In the genomic region with DNA sequence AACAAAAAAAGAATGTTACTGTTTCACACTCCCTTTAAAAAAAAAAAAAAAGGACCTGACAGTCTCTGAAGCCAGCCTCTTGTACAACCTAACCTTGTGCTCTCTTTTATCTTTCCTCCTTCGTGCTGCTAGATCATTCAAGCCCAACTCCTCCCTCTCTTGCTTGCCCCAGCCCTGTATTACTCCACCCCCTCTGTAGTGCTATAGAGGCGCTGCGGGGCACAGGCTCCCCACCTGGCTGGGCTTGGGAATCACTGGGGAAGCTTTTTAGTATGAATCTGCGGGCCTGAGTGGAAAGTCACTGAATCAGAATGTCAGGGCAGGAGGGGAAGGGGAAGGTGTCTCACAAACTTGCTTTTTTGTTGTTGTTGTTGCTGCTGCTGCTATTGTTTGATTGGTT, we compare ENCODE assay signal across 14 cellular contexts.
DNase-seq lines count a peak whose midpoint lies in the region; ATAC-seq, FAIRE-seq and TF ChIP-seq lines count a peak whose summit lies in the region.
"Had no signal": no experiment of that assay in that cellular context is flagged by ENCODE, and none has a peak within 500 bp of the region (broad histone marks: within the 10 kb centered on the region; RNA-seq: fewer than 3 reads in every experiment).

No MANE protein-coding gene starts in this region.

- H3K4me1 ChIP-seq in ES-I3 (ENCODE audit: insufficient read depth, low read length) (peaks cover 18% of the 10 kb centered on the region), K562 (replicated peaks in 1 of 2; ENCODE audit: control insufficient read depth in 2 of 2, insufficient read depth in 2 of 2, low read length in 2 of 2) (no peaks in the 10 kb centered on the region)
- H3K4me1 ChIP-seq: body of pancreas had no signal

- no peaks in the 10 kb centered on the region for H3K36me3 ChIP-seq in ES-I3 (ENCODE audit: insufficient read depth, low read length)
- H3K36me3 ChIP-seq in K562 (ENCODE audit: control insufficient read depth, insufficient read depth, low read length) = no peaks in the 10 kb centered on the region

- peak overlapping the region; percentile 35 for H3K9ac ChIP-seq in ES-I3 (ENCODE audit: low read depth, low read length)
- no peak overlapping the region for H3K9ac ChIP-seq in K562 (ENCODE audit: insufficient read depth in 1 of 2, low read depth in 2 of 2, low read length in 2 of 2)

- H3K9me3 Mint-ChIP-seq in Calu3 (ENCODE audit: low read depth, unreplicated experiment) = peaks cover 15% of the 10 kb centered on the region

- no peak for TF ChIP-seq RAD21 in K562 (CRISPR knock-in tag; conservative IDR thresholded peaks at IDR 0.05 in 1 of 2, IDR thresholded peaks at IDR 0.05 in 1 of 2)

- POLR2A ChIA-PET in K562 (lab: Yijun Ruan, JAX) = no interaction called here

- H3K79me2 ChIP-seq in K562 (ENCODE audit: control insufficient read depth, insufficient read depth, low read length) = no peaks in the 10 kb centered on the region

- no peaks in the 10 kb centered on the region for H3K9me1 ChIP-seq in K562 (ENCODE audit: control insufficient read depth, insufficient read depth, low read length)

- H3K27me3 ChIP-seq in K562 (ENCODE audit: control insufficient read depth in 2 of 2, insufficient read depth in 2 of 2, low read length in 2 of 2) = no peaks in the 10 kb centered on the region
- H3K27me3 ChIP-seq: body of pancreas had no signal

- TF ChIP-seq POLR2A in K562 (conservative IDR thresholded peaks at IDR 0.05) = no peak

- BruUV-seq in K562 (replicated peaks; lab: Mats Ljungman, UMichigan) (no TSS peak), Calu3 (replicated peaks; lab: Mats Ljungman, UMichigan) (no TSS peak)

- no peak overlapping the region for H2AFZ ChIP-seq in K562 (ENCODE audit: low read depth, low read length)

- no peak for TF ChIP-seq EP300 in K562 (IDR thresholded peaks at IDR 0.05; ENCODE audit: low read length)

- TF ChIP-seq CTCF in K562 (IDR thresholded peaks at IDR 0.05 in 2 of 3, conservative IDR thresholded peaks at IDR 0.05 in 1 of 3; ENCODE audit: insufficient read depth in 2 of 3, low read depth in 1 of 3, low read length in 3 of 3) (no peak), Calu3 (IDR thresholded peaks at IDR 0.05; ENCODE audit: unreplicated experiment) (no peak)

- in situ Hi-C loops in K562 (cut with MboI) = loop anchor here (25.0 kb wide), 1 partner anchor 1188 kb away; no protein-coding TSS in a partner anchor

- CTCF ChIA-PET in K562 (lab: Yijun Ruan, JAX; ENCODE audit: low intra/inter-chr PET ratio) = no interaction called here
- CTCF ChIA-PET in Calu3 (lab: Charles Lee) = no interaction called here

- no peak overlapping the region for H3K27ac ChIP-seq in K562 (ENCODE audit: extremely low read depth, low read depth, low read length)
- H3K27ac ChIP-seq: body of pancreas, HL-60 had no signal

- FAIRE-seq in K562 (lab: Jason Lieb, UNC) = no peak
- FAIRE-seq: kidney had no signal

- 0% methylated on average over 4 of the region's 4 CpGs for WGBS in K562 (ENCODE audit: insufficient coverage, low coverage, missing lambda C conversion rate)

- ATAC-seq in K562 = peak; percentile 78
- ATAC-seq: body of pancreas had no signal

- H3K4me1 Mint-ChIP-seq in Calu3 (ENCODE audit: low read depth, unreplicated experiment) = no peaks in the 10 kb centered on the region

- H3K4me2 ChIP-seq in K562 (ENCODE audit: insufficient read depth, low read length) = no peak overlapping the region

- H3K36me3 Mint-ChIP-seq in Calu3 (ENCODE audit: insufficient read depth, unreplicated experiment) = no peaks in the 10 kb centered on the region

- peaks cover 32% of the 10 kb centered on the region for H3K27me3 Mint-ChIP-seq in Calu3 (ENCODE audit: unreplicated experiment)

- no peak overlapping the region for H3K4me3 ChIP-seq in K562
- H3K4me3 ChIP-seq: body of pancreas had no signal

- intact Hi-C loops in K562 (cut with micrococcal nuclease) (loop anchor here (5.0 to 10.0 kb wide), 2 partner anchors 47 to 1175 kb away; no protein-coding TSS in a partner anchor), Calu3 (cut with micrococcal nuclease; ENCODE audit: unreplicated experiment) (no loop called here)

- H3K27ac Mint-ChIP-seq in Calu3 (ENCODE audit: unreplicated experiment) = no peak overlapping the region

- peaks cover 13% of the 10 kb centered on the region for H3K9me3 ChIP-seq in ES-I3 (ENCODE audit: control insufficient read depth, insufficient read depth, low read length)
- H3K9me3 ChIP-seq in K562 (replicated peaks; ENCODE audit: control insufficient read depth, insufficient read depth, low read depth, low read length) = 0 out of 2 replicates have a peak, but pooled peaks cover 3% of the 10 kb centered on the region

- DNase-seq in NCI-H2107 (lab: John Stamatoyannopoulos, UW) (peak; percentile 30), K562 (ENCODE audit: extremely low read depth in 1 of 4, low spot score in 3 of 4) (peak in 1 of 4 experiments; percentile 6), kidney tubule cell (ENCODE audit: low spot score) (peak; percentile 29), Calu3 (no peak), T-helper 1 cell (no peak), NCI-H128 (lab: John Stamatoyannopoulos, UW; ENCODE audit: unreplicated experiment) (no peak), amygdala (lab: John Stamatoyannopoulos, UW) (no peak)
- DNase-seq: body of pancreas; effector memory CD4-positive, alpha-beta T cell; foreskin fibroblast; kidney; NCI-H2081 treated with DMSO at 0.1 percent for 48 hours had no signal

- H4K20me1 ChIP-seq in K562 (replicated peaks; ENCODE audit: control insufficient read depth, insufficient read depth, low read length) = no peaks in the 10 kb centered on the region

- H3K4me3 Mint-ChIP-seq in Calu3 (ENCODE audit: low read depth, unreplicated experiment) = no peak overlapping the region

TF ChIP-seq in K562, 482 proteins besides CTCF, POLR2A, EP300 and RAD21 (continues in another document):
- TF ChIP-seq ZNF77 (CRISPR knock-in tag; IDR thresholded peaks at IDR 0.05) (no peak), HDAC1 (IDR thresholded peaks at IDR 0.05) (no peak), RFX5 (IDR thresholded peaks at IDR 0.05; ENCODE audit: low read depth, low read length) (no peak), SNIP1 (IDR thresholded peaks at IDR 0.05; ENCODE audit: low read depth) (no peak), MTF1 (CRISPR knock-in tag; IDR thresholded peaks at IDR 0.05; ENCODE audit: borderline replicate concordance) (no peak), MYNN (IDR thresholded peaks at IDR 0.05) (no peak), MYNN (CRISPR knock-in tag; IDR thresholded peaks at IDR 0.05) (no peak), RBM34 (IDR thresholded peaks at IDR 0.05; ENCODE audit: borderline replicate concordance, insufficient read depth, low read length) (no peak), CAMTA2 (CRISPR knock-in tag; conservative IDR thresholded peaks at IDR 0.05) (no peak), SMARCB1 (IDR thresholded peaks at IDR 0.05; ENCODE audit: insufficient read length, low read depth) (no peak), SMAD2 (IDR thresholded peaks at IDR 0.05; ENCODE audit: low read depth, low read length) (no peak)
- TF ChIP-seq, protein P1, sequence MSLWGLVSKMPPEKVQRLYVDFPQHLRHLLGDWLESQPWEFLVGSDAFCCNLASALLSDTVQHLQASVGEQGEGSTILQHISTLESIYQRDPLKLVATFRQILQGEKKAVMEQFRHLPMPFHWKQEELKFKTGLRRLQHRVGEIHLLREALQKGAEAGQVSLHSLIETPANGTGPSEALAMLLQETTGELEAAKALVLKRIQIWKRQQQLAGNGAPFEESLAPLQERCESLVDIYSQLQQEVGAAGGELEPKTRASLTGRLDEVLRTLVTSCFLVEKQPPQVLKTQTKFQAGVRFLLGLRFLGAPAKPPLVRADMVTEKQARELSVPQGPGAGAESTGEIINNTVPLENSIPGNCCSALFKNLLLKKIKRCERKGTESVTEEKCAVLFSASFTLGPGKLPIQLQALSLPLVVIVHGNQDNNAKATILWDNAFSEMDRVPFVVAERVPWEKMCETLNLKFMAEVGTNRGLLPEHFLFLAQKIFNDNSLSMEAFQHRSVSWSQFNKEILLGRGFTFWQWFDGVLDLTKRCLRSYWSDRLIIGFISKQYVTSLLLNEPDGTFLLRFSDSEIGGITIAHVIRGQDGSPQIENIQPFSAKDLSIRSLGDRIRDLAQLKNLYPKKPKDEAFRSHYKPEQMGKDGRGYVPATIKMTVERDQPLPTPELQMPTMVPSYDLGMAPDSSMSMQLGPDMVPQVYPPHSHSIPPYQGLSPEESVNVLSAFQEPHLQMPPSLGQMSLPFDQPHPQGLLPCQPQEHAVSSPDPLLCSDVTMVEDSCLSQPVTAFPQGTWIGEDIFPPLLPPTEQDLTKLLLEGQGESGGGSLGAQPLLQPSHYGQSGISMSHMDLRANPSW (CRISPR knock-in tag; IDR thresholded peaks at IDR 0.05) = no peak
- TF ChIP-seq, protein P2, sequence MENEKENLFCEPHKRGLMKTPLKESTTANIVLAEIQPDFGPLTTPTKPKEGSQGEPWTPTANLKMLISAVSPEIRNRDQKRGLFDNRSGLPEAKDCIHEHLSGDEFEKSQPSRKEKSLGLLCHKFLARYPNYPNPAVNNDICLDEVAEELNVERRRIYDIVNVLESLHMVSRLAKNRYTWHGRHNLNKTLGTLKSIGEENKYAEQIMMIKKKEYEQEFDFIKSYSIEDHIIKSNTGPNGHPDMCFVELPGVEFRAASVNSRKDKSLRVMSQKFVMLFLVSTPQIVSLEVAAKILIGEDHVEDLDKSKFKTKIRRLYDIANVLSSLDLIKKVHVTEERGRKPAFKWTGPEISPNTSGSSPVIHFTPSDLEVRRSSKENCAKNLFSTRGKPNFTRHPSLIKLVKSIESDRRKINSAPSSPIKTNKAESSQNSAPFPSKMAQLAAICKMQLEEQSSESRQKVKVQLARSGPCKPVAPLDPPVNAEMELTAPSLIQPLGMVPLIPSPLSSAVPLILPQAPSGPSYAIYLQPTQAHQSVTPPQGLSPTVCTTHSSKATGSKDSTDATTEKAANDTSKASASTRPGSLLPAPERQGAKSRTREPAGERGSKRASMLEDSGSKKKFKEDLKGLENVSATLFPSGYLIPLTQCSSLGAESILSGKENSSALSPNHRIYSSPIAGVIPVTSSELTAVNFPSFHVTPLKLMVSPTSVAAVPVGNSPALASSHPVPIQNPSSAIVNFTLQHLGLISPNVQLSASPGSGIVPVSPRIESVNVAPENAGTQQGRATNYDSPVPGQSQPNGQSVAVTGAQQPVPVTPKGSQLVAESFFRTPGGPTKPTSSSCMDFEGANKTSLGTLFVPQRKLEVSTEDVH (IDR thresholded peaks at IDR 0.05; ENCODE audit: low read depth, partially characterized antibody) = no peak

Comparison
In these comparisons a context has a peak if more than half of its experiments do, and no peak if none do; other contexts are left out.
1. DNase-seq: peak in NCI-H2107 (single experiment) and kidney tubule cell (single experiment); none in Calu3 (single experiment), T-helper 1 cell (0 of 5), NCI-H128 (single experiment) and amygdala (0 of 56).